Comparison of ENCODE assay signal across 9 cellular contexts in the genomic region with DNA sequence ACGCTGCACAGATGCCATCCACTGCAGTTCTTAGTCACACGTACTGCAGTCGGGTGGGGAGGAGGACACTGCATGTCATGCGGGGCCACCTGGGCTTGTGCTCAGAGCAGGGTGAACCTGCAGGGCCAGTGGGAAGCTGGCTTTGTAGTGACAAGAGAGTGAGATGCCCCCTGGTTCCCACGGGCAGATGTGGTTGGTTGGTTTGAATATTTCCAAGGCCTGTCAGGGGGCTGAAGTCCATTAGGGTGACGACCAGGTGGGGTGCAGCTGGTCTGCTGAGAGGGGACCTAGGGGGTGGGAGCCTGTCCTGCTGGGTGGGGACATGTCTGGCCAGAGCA. TPM values are rescaled to one million over a fixed set of nuclear protein-coding genes. Genes with fewer than 3 reads are reported as not detected.
A peak's percentile ranks its signal among the peaks of the same experiment; 100 is the strongest.
DNase-seq lines count a peak whose midpoint lies in the region; ATAC-seq and TF ChIP-seq lines count a peak whose summit lies in the region.
"Had no signal": no experiment of that assay in that cellular context is flagged by ENCODE, and none has a peak within 500 bp of the region (broad histone marks: within the 10 kb centered on the region; RNA-seq: fewer than 3 reads in every experiment).

No MANE protein-coding gene starts in this region.

- peaks cover 20 to 30% of the 10 kb centered on the region in 2 donors for H3K4me1 Mint-ChIP-seq in effector memory CD8-positive, alpha-beta T cell (ENCODE audit: low read depth in 2 of 2)

- 0 out of 2 replicates have a peak, but pooled peaks cover 6% of the 10 kb centered on the region for H3K4me1 ChIP-seq in ES-I3 (ENCODE audit: insufficient read depth, low read length)
- peaks cover 9% of the 10 kb centered on the region; the same call in 1 of the 2 replicates for H3K4me1 ChIP-seq in PC-3 (ENCODE audit: insufficient read depth, low read length)
- H3K4me1 ChIP-seq in trophoblast cell (ENCODE audit: control insufficient read depth in 1 of 2, insufficient read depth in 2 of 2, low read length in 2 of 2), result peaks cover 4 to 10% of the 10 kb centered on the region in 2 experiments

- H3K14ac ChIP-seq in trophoblast cell (ENCODE audit: low read length), result no peak overlapping the region

- H2BK5ac ChIP-seq in trophoblast cell (ENCODE audit: low read depth, low read length, poor library complexity), result no peak overlapping the region

- H4K12ac ChIP-seq in trophoblast cell (ENCODE audit: low read depth, low read length), result no peak overlapping the region

- H3K79me1 ChIP-seq in trophoblast cell (ENCODE audit: low read length), result peaks cover 8% of the 10 kb centered on the region

- no peaks in the 10 kb centered on the region for H3F3A ChIP-seq in PC-3 (ENCODE audit: low read length, unreplicated experiment)

- intact Hi-C loops in PC-3 (cut with micrococcal nuclease), result loop anchor here (1.0 kb wide), 1 partner anchor 14 kb away; the partner anchor contains the start of gene ZNF213

- no peak overlapping the region for H4K8ac ChIP-seq in trophoblast cell (ENCODE audit: low read depth, low read length)

- BruUV-seq in PC-3 (replicated peaks; lab: Mats Ljungman, UMichigan), result no TSS peak

- no peaks in the 10 kb centered on the region for H4K20me1 ChIP-seq in PC-3 (ENCODE audit: low read length)

- no peak overlapping the region for H3K18ac ChIP-seq in trophoblast cell (ENCODE audit: low read length)

- H3K36me3 Mint-ChIP-seq in effector memory CD8-positive, alpha-beta T cell (ENCODE audit: insufficient read depth), result peaks cover 49% of the 10 kb centered on the region

- H3K9ac ChIP-seq in ES-I3 (ENCODE audit: low read depth, low read length) (peak overlapping the region; percentile 94; the same call in 1 of the 2 replicates), PC-3 (ENCODE audit: low read length) (peak overlapping the region; percentile 89), trophoblast cell (ENCODE audit: low read length) (no peak overlapping the region)

- H3K27ac ChIP-seq in PC-3 (ENCODE audit: low read length) (peak overlapping the region; percentile 71; the same call in 1 of the 2 replicates), trophoblast cell (ENCODE audit: low read depth, low read length) (no peak overlapping the region)

- H3K36me3 ChIP-seq in ES-I3 (ENCODE audit: insufficient read depth, low read length) (no peaks in the 10 kb centered on the region), PC-3 (ENCODE audit: low read depth, low read length) (no peaks in the 10 kb centered on the region), trophoblast cell (ENCODE audit: control insufficient read depth in 1 of 2, insufficient read depth in 2 of 2, low read length in 2 of 2) (no peaks in the 10 kb centered on the region), MG63 (no peaks in the 10 kb centered on the region)

- H2AFZ ChIP-seq in PC-3 (ENCODE audit: low read length), result peak overlapping the region; percentile 93
- no peak overlapping the region for H2AFZ ChIP-seq in trophoblast cell (ENCODE audit: insufficient read depth, low read length, poor library complexity)

- H3K4me2 ChIP-seq in PC-3 (ENCODE audit: low read length) (peak overlapping the region; percentile 95), trophoblast cell (ENCODE audit: low read length) (no peak overlapping the region)

- WGBS in trophoblast cell (ENCODE audit: extremely low coverage, insufficient coverage, insufficient read length), result no CpG with 5 or more reads among the region's 6 CpGs

- H3K79me2 ChIP-seq in PC-3 (ENCODE audit: low read length) (no peaks in the 10 kb centered on the region), trophoblast cell (ENCODE audit: control insufficient read depth, insufficient read depth, low read length, poor library complexity) (peaks cover 3% of the 10 kb centered on the region)

- H4K91ac ChIP-seq in trophoblast cell (ENCODE audit: low read depth, low read length), result no peak overlapping the region

- DNase-seq in PC-3 (no peak), trophoblast cell (peak; percentile 10 to 42), MG63 (no peak), dedifferentiated amniotic fluid mesenchymal stem cell (ENCODE audit: extremely low spot score) (no peak)
- no peak for DNase-seq in effector memory CD8-positive, alpha-beta T cell

- H3K27ac Mint-ChIP-seq in effector memory CD8-positive, alpha-beta T cell, result peak overlapping the region; percentile 49 to 100

- H3K4me3 Mint-ChIP-seq in effector memory CD8-positive, alpha-beta T cell, result peak overlapping the region; percentile 85 to 95

- H3K27me3 ChIP-seq in PC-3 (ENCODE audit: low read length) (no peaks in the 10 kb centered on the region), trophoblast cell (ENCODE audit: insufficient read depth, low read length) (no peaks in the 10 kb centered on the region), MG63 (no peaks in the 10 kb centered on the region)

- no peak overlapping the region for H3K23ac ChIP-seq in trophoblast cell (ENCODE audit: low read length)

- no peak for TF ChIP-seq CTCF in PC-3 (conservative IDR thresholded peaks at IDR 0.05; ENCODE audit: low read depth, low read length)

- no peak overlapping the region for H2AK5ac ChIP-seq in trophoblast cell (ENCODE audit: low read length)

- H3K9me3 Mint-ChIP-seq in effector memory CD8-positive, alpha-beta T cell, result peaks cover 2 to 3% of the 10 kb centered on the region in 2 donors

- no peak overlapping the region for H2BK120ac ChIP-seq in trophoblast cell (ENCODE audit: insufficient read depth, low read length, poor library complexity)

- H3K4ac ChIP-seq in trophoblast cell (ENCODE audit: low read depth, low read length), result no peak overlapping the region

- no peaks in the 10 kb centered on the region for H3K9me3 ChIP-seq in ES-I3 (ENCODE audit: control insufficient read depth, insufficient read depth, low read length)
- no peaks in the 10 kb centered on the region for H3K9me3 ChIP-seq in PC-3 (ENCODE audit: low read length)
- no peaks in the 10 kb centered on the region for H3K9me3 ChIP-seq in trophoblast cell (ENCODE audit: insufficient read depth, low read depth, low read length)
- no peaks in the 10 kb centered on the region for H3K9me3 ChIP-seq in MG63

- H3K27me3 Mint-ChIP-seq in effector memory CD8-positive, alpha-beta T cell, result no peaks in the 10 kb centered on the region

- H3K4me3 ChIP-seq in PC-3 (ENCODE audit: low read length), result peak overlapping the region; percentile 85; the same call in 1 of the 2 replicates
- H3K4me3 ChIP-seq in trophoblast cell (ENCODE audit: low read depth, low read length), result no peak overlapping the region
- H3K4me3 ChIP-seq in MG63, result no peak overlapping the region; the same call in 1 of the 2 replicates

- ATAC-seq in PC-3 (no peak), GM19035 (IDR thresholded peaks at IDR 0.05; ENCODE audit: unreplicated experiment) (no peak), GM18909 (IDR thresholded peaks at IDR 0.05; ENCODE audit: poor library complexity, unreplicated experiment) (no peak)
- ATAC-seq in effector memory CD8-positive, alpha-beta T cell (replicated peaks), result no peak

- CTCF ChIA-PET in PC-3 (lab: Charles Lee), result no interaction called here

- H2BK12ac ChIP-seq in trophoblast cell (ENCODE audit: low read length), result no peak overlapping the region

- POLR2A ChIA-PET in PC-3 (lab: Charles Lee; ENCODE audit: unreplicated experiment), result no interaction called here

- no peaks in the 10 kb centered on the region for H3K9me2 ChIP-seq in PC-3 (replicated peaks; ENCODE audit: low read length)

RNA-seq across cellular contexts. Expression of gene ZNF213, which starts 14.3 kb away (rescaled TPM):
- total RNA-seq in PC-3 (2014; rRNA removed), result 3.6 and 9.6 TPM in 2 replicates
- polyA plus RNA-seq in trophoblast cell (2013), result 8.3 and 8.5 TPM in 2 replicates
- total RNA-seq in MG63 (2014; rRNA removed; shearing (Covaris generic); ENCODE audit: low replicate concordance), result 2.8 and 11.9 TPM in 2 replicates

RNA-seq across cellular contexts. Expression of gene ZNF205, which starts 36.8 kb away (rescaled TPM):
- total RNA-seq in PC-3 (2014; rRNA removed), result 19.0 and 27.0 TPM in 2 replicates
- polyA plus RNA-seq in trophoblast cell (2013), result 8.4 and 8.7 TPM in 2 replicates
- 15.5 and 22.6 TPM in 2 replicates for total RNA-seq in MG63 (2014; rRNA removed; shearing (Covaris generic); ENCODE audit: low replicate concordance)

RNA-seq across cellular contexts. Expression of gene OR1F1, which starts 38.8 kb away (rescaled TPM):
- not detected in 2 replicates for total RNA-seq in PC-3 (2014; rRNA removed)
- 0.06 TPM in 1 of 2 replicates, not detected in the other for polyA plus RNA-seq in trophoblast cell (2013)
- not detected in 2 replicates for total RNA-seq in MG63 (2014; rRNA removed; shearing (Covaris generic); ENCODE audit: low replicate concordance)
- total RNA-seq: activated CD8-positive, alpha-beta memory T cell treated with anti-CD3 and anti-CD28 coated beads for 36 hours had no signal

RNA-seq across cellular contexts. Expression of gene ZSCAN10, which starts 50.1 kb away (rescaled TPM):
- not detected in 2 replicates for total RNA-seq in PC-3 (2014; rRNA removed)
- polyA plus RNA-seq in trophoblast cell (2013), result 0.33 and 0.34 TPM in 2 replicates
- not detected in 2 replicates for total RNA-seq in MG63 (2014; rRNA removed; shearing (Covaris generic); ENCODE audit: low replicate concordance)
- total RNA-seq: activated CD8-positive, alpha-beta memory T cell treated with anti-CD3 and anti-CD28 coated beads for 36 hours had no signal

Comparison
In these comparisons a context has a peak if more than half of its experiments do, and no peak if none do; other contexts are left out.
1. DNase-seq: peak in trophoblast cell (2 of 2); none in PC-3 (single experiment), effector memory CD8-positive, alpha-beta T cell (0 of 3), MG63 (single experiment) and dedifferentiated amniotic fluid mesenchymal stem cell (single experiment).